Comparison of ENCODE assay signal across 33 cellular contexts in genomic region chr3:114435733-114436132, GRCh38.
DNase-seq lines count a peak whose midpoint lies in the region; ATAC-seq, FAIRE-seq and TF ChIP-seq lines count a peak whose summit lies in the region.
"Had no signal": no experiment of that assay in that cellular context is flagged by ENCODE, and none has a peak within 500 bp of the region (broad histone marks: within the 10 kb centered on the region; RNA-seq: fewer than 3 reads in every experiment).

No MANE protein-coding gene starts in this region.

- FAIRE-seq in astrocyte (lab: Jason Lieb, UNC) (no peak), islet of Langerhans (lab: Jason Lieb, UNC) (peak; percentile 87)
- FAIRE-seq: frontal cortex, GM12878, H54 had no signal

- WGBS in transverse colon (ENCODE audit: low coverage in 1 of 2), 2 donors = 89 to 90% methylated on average over 4 of the region's 4 CpGs

- intact Hi-C loops in HCT116 (cut with micrococcal nuclease) (no loop called here), OCI-LY7 (cut with micrococcal nuclease; ENCODE audit: unreplicated experiment) (no loop called here), transverse colon (cut with DNase I; ENCODE audit: low total_unique reads) (no loop called here)

- POLR2A ChIA-PET in HCT116 (lab: Charles Lee) = no interaction called here
- POLR2A ChIA-PET in OCI-LY7 (lab: Charles Lee) = interaction anchor here (0.6 to 9.4 kb wide), 3 partner anchors 10 to 1422 kb away, joined by 3 to 98 read pairs (median 6); no protein-coding TSS in a partner anchor

- H3K36me3 Mint-ChIP-seq in astrocyte (ENCODE audit: low read depth, unreplicated experiment) = peaks cover 2% of the 10 kb centered on the region
- H3K36me3 Mint-ChIP-seq: natural killer cell treated with Interleukin-12 subunit alpha and Interleukin-12 subunit beta and Interleukin-15 and Interleukin-18, amount 100 ng/mL, for 72 hours had no signal

- BruUV-seq in HCT116 (replicated peaks; lab: Mats Ljungman, UMichigan) (no TSS peak), OCI-LY7 (replicated peaks; lab: Mats Ljungman, UMichigan) (no TSS peak)

- no peak for TF ChIP-seq RAD21 in HCT116 (IDR thresholded peaks at IDR 0.05; ENCODE audit: low read depth)

- no peak overlapping the region for H3K4me3 Mint-ChIP-seq in astrocyte (ENCODE audit: unreplicated experiment)
- H3K4me3 Mint-ChIP-seq: activated naive CD4-positive, alpha-beta T cell treated with anti-CD3 and anti-CD28 coated beads, Interleukin-2, amount 50 U/mL, for 24 hours; natural killer cell treated with Interleukin-12 subunit alpha and Interleukin-12 subunit beta and Interleukin-15 and Interleukin-18, amount 100 ng/mL, for 72 hours had no signal

- TF ChIP-seq POLR2A in HCT116 (IDR thresholded peaks at IDR 0.05; ENCODE audit: borderline replicate concordance, extremely low read depth, insufficient read depth, insufficient read length) (no peak), erythroblast (IDR thresholded peaks at IDR 0.05; ENCODE audit: low read length) (no peak), transverse colon (IDR thresholded peaks at IDR 0.05) (no peak)

- CTCF ChIA-PET in HCT116 (lab: Charles Lee) = interaction anchor here (1.2 kb wide), 1 partner anchor 17 kb away, joined by 6 read pairs; no protein-coding TSS in a partner anchor
- CTCF ChIA-PET in OCI-LY7 (lab: Charles Lee; ENCODE audit: unreplicated experiment) = interaction anchor here (1.6 kb wide), 1 partner anchor 14 kb away, joined by 4 read pairs; no protein-coding TSS in a partner anchor

- no peak overlapping the region for H3K9ac ChIP-seq in HCT116 (ENCODE audit: low read length)
- no peak overlapping the region for H3K9ac ChIP-seq in astrocyte (ENCODE audit: low read length)
- H3K9ac ChIP-seq: BLaER1 had no signal

- H4K20me1 ChIP-seq in HCT116 (ENCODE audit: insufficient read depth) = no peaks in the 10 kb centered on the region
- peaks cover 40% of the 10 kb centered on the region for H4K20me1 ChIP-seq in astrocyte (ENCODE audit: insufficient read depth, low read length)
- H4K20me1 ChIP-seq in OCI-LY7 (ENCODE audit: insufficient read depth, low read length) = no peaks in the 10 kb centered on the region
- H4K20me1 ChIP-seq: BLaER1 had no signal

- H3K9me2 ChIP-seq in HCT116 (ENCODE audit: insufficient read depth) (no peaks in the 10 kb centered on the region), OCI-LY7 (ENCODE audit: insufficient read depth, low read length) (no peaks in the 10 kb centered on the region)

- H3K79me2 ChIP-seq in HCT116 (ENCODE audit: insufficient read depth, low read length) (peaks cover 98% of the 10 kb centered on the region), astrocyte (ENCODE audit: insufficient read depth, low read length) (peaks cover 16% of the 10 kb centered on the region), OCI-LY7 (ENCODE audit: insufficient read depth, low read depth, low read length) (no peaks in the 10 kb centered on the region)

- TF ChIP-seq CTCF in HCT116 (IDR thresholded peaks at IDR 0.05 in 2 of 3, conservative IDR thresholded peaks at IDR 0.05 in 1 of 3; ENCODE audit: borderline replicate concordance in 1 of 3, insufficient read depth in 1 of 3, low read depth in 2 of 3, low read length in 2 of 3) (no peak), astrocyte (IDR thresholded peaks at IDR 0.05; ENCODE audit: insufficient read depth, low read depth, low read length) (no peak), OCI-LY7 (conservative IDR thresholded peaks at IDR 0.05; ENCODE audit: low read length) (no peak), transverse colon (IDR thresholded peaks at IDR 0.05) (no peak)

- H3K4me1 Mint-ChIP-seq in astrocyte (ENCODE audit: low read depth, unreplicated experiment) = peaks cover 55% of the 10 kb centered on the region

- no peaks in the 10 kb centered on the region for H3K9me3 ChIP-seq in HCT116 (ENCODE audit: control insufficient read depth in 1 of 2, insufficient read depth in 1 of 2, low read depth in 1 of 2, low read length in 2 of 2)
- H3K9me3 ChIP-seq in astrocyte (ENCODE audit: insufficient read depth, low read depth, low read length) = no peaks in the 10 kb centered on the region
- H3K9me3 ChIP-seq in OCI-LY7 (ENCODE audit: low read length) = no peaks in the 10 kb centered on the region
- H3K9me3 ChIP-seq in transverse colon = no peaks in the 10 kb centered on the region
- H3K9me3 ChIP-seq: BLaER1, prostate gland, sigmoid colon, tibial nerve had no signal

- H3K9me3 Mint-ChIP-seq in astrocyte (ENCODE audit: unreplicated experiment) = no peaks in the 10 kb centered on the region
- H3K9me3 Mint-ChIP-seq: activated naive CD4-positive, alpha-beta T cell treated with anti-CD3 and anti-CD28 coated beads, Interleukin-2, amount 50 U/mL, for 24 hours; natural killer cell treated with Interleukin-12 subunit alpha and Interleukin-12 subunit beta and Interleukin-15 and Interleukin-18, amount 100 ng/mL, for 72 hours had no signal

- H3K4me1 ChIP-seq in HCT116 (ENCODE audit: control insufficient read depth in 1 of 2, insufficient read depth in 2 of 2, low read length in 2 of 2) (peaks cover 11 to 44% of the 10 kb centered on the region in 2 experiments), astrocyte (ENCODE audit: insufficient read depth, low read length) (no peaks in the 10 kb centered on the region), OCI-LY7 (ENCODE audit: insufficient read depth, low read length, poor library complexity, severe bottlenecking) (no peaks in the 10 kb centered on the region), transverse colon (peaks cover 0 to 1% (median 0%) of the 10 kb centered on the region in 4 donors)

- DNase-seq in HCT116 (ENCODE audit: low read depth, low spot score) (no peak), NCI-H1048 (lab: John Stamatoyannopoulos, UW) (peak; percentile 29), astrocyte (ENCODE audit: low read depth) (no peak), OCI-LY7 (ENCODE audit: low spot score) (no peak), erythroblast (lab: John Stamatoyannopoulos, UW) (no peak), transverse colon (no peak)
- DNase-seq: activated CD4-positive, alpha-beta T cell treated with anti-CD3 and anti-CD28 coated beads for 48 hours; caudate nucleus; cortex of kidney; DMS 273 treated with DMSO at 0.1 percent for 48 hours; Kasumi-1; MV-4-11; NCI-H524 treated with DMSO at 0.1 percent for 48 hours; NK-92 treated with Interleukin-12 subunit alpha and Interleukin-12 subunit beta, amount 100 ng/mL, for 24 hours; occipital lobe; SHP77 treated with DMSO at 0.1 percent for 48 hours; sigmoid colon; stimulated activated CD4-positive, alpha-beta T cell treated with anti-CD3 and anti-CD28 coated beads, Interleukin-4, amount 100 ng/mL, for 24 hours; SW 1271; T-helper 9 cell; WERI-Rb-1 had no signal

- H3K4me3 ChIP-seq in HCT116 (replicated peaks in 1 of 2; ENCODE audit: low read depth in 1 of 2, low read length in 2 of 2) (no peak overlapping the region), astrocyte (ENCODE audit: insufficient read depth, low read depth, low read length) (no peak overlapping the region), OCI-LY7 (ENCODE audit: low read depth, low read length, poor library complexity, severe bottlenecking) (no peak overlapping the region), transverse colon (no peak overlapping the region)
- H3K4me3 ChIP-seq: BLaER1, GM12878, hepatocyte, lung, prostate gland, sigmoid colon, tibial nerve had no signal

- in situ Hi-C loops in transverse colon (cut with MboI; ENCODE audit: low pct_ligation_motif_present in 1 of 4, low pct_unique_long_range_greater_than_20kb in 1 of 4, low sequenced_read_pairs in 3 of 4) = no loop called here

- H3K4me2 ChIP-seq in HCT116 (ENCODE audit: low read length) (peak overlapping the region; percentile 8; the same call in 1 of the 2 replicates), astrocyte (ENCODE audit: low read length) (no peak overlapping the region), OCI-LY7 (ENCODE audit: low read length) (no peak overlapping the region)
- H3K4me2 ChIP-seq: hepatocyte had no signal

- ATAC-seq in HCT116 = no peak
- ATAC-seq: GM12878; natural killer cell treated with Interleukin-12 subunit alpha and Interleukin-12 subunit beta and Interleukin-15 and Interleukin-18, amount 100 ng/mL, for 72 hours; Panc1 had no signal

- H3K27ac ChIP-seq in HCT116 (ENCODE audit: low read depth, low read length) (no peak overlapping the region), astrocyte (ENCODE audit: low read depth, low read length) (no peak overlapping the region), OCI-LY7 (ENCODE audit: low read depth, low read length, poor library complexity, severe bottlenecking) (no peak overlapping the region), transverse colon (no peak overlapping the region)
- H3K27ac ChIP-seq: BLaER1, hepatocyte, prostate gland, sigmoid colon, tibial nerve, WERI-Rb-1 had no signal

- H3K27ac Mint-ChIP-seq in astrocyte (ENCODE audit: unreplicated experiment) = peak overlapping the region; percentile 14
- H3K27ac Mint-ChIP-seq: activated naive CD4-positive, alpha-beta T cell treated with anti-CD3 and anti-CD28 coated beads, Interleukin-2, amount 50 U/mL, for 24 hours; natural killer cell treated with Interleukin-12 subunit alpha and Interleukin-12 subunit beta and Interleukin-15 and Interleukin-18, amount 100 ng/mL, for 72 hours had no signal

- no peak for TF ChIP-seq EP300 in transverse colon (IDR thresholded peaks at IDR 0.05; ENCODE audit: low read depth)

- no peak overlapping the region for H2AFZ ChIP-seq in HCT116 (ENCODE audit: low read depth, low read length, poor library complexity, severe bottlenecking)
- H2AFZ ChIP-seq in astrocyte (ENCODE audit: low read depth, low read length) = no peak overlapping the region
- H2AFZ ChIP-seq in OCI-LY7 (ENCODE audit: low read length) = no peak overlapping the region
- H2AFZ ChIP-seq: hepatocyte had no signal

- no peaks in the 10 kb centered on the region for H3K27me3 Mint-ChIP-seq in astrocyte (ENCODE audit: low read depth, unreplicated experiment)
- H3K27me3 Mint-ChIP-seq: activated naive CD4-positive, alpha-beta T cell treated with anti-CD3 and anti-CD28 coated beads, Interleukin-2, amount 50 U/mL, for 24 hours; natural killer cell treated with Interleukin-12 subunit alpha and Interleukin-12 subunit beta and Interleukin-15 and Interleukin-18, amount 100 ng/mL, for 72 hours had no signal

- H3K36me3 ChIP-seq in HCT116 (ENCODE audit: control insufficient read depth in 1 of 2, insufficient read depth in 2 of 2, low read length in 2 of 2) (no peaks in the 10 kb centered on the region), astrocyte (ENCODE audit: insufficient read depth, low read length) (no peaks in the 10 kb centered on the region), OCI-LY7 (ENCODE audit: insufficient read depth, low read length) (no peaks in the 10 kb centered on the region), transverse colon (no peaks in the 10 kb centered on the region)
- H3K36me3 ChIP-seq: BLaER1, prostate gland, sigmoid colon, tibial nerve, WERI-Rb-1 had no signal

- RAD21 ChIA-PET in HCT116 (lab: Charles Lee; ENCODE audit: low non-redundant PET in 1 of 2, low total read pairs in 2 of 2, uncharacterized antibody in 2 of 2, unreplicated experiment in 2 of 2) = no interaction called here

- H3K27me3 ChIP-seq in HCT116 (ENCODE audit: insufficient read depth, low read length) (no peaks in the 10 kb centered on the region), astrocyte (ENCODE audit: insufficient read depth, low read length) (no peaks in the 10 kb centered on the region), transverse colon (no peaks in the 10 kb centered on the region)
- H3K27me3 ChIP-seq: BLaER1, hepatocyte, sigmoid colon, tibial nerve had no signal
